9 cellular contexts compared by ENCODE assay signal in the genomic region with DNA sequence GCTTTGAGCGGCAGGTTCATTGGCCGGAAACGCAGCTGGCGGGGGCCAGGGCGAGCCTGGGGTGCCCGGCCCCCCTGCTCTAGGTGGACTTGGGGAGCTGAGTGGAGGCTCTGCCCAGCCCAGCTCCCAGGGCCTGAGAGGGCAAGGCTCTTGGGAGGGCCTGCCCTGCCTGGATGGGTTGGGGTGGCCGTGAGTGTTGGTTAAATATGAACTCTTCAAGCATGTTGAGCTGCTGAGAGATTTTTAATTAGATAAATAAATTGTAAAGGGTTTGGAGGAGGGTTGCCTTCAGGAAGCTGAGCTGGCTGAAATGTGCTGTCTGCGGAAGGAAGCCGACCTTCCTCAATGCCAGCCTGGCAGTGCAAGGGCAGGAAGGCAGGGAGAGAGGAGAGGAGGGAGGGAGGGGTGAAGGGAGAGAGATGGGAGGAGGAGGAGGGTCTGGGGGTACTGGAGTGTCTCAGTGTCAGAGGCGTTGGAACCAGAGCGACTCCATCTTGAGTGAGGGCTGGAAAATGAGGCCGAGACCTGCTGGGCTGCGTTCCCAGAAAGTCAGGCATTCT. TPM values are rescaled to one million over a fixed set of nuclear protein-coding genes. Genes with fewer than 3 reads are reported as not detected.
A peak's percentile ranks its signal among the peaks of the same experiment; 100 is the strongest.
DNase-seq lines count a peak whose midpoint lies in the region; FAIRE-seq and TF ChIP-seq lines count a peak whose summit lies in the region.
"Had no signal": no experiment of that assay in that cellular context is flagged by ENCODE, and none has a peak within 500 bp of the region (broad histone marks: within the 10 kb centered on the region; RNA-seq: fewer than 3 reads in every experiment).

No MANE protein-coding gene starts in this region.

- H3K27me3 Mint-ChIP-seq in CD14-positive monocyte (ENCODE audit: low read depth in 3 of 3): peaks cover 14 to 27% (median 21%) of the 10 kb centered on the region in 3 donors

- no peaks in the 10 kb centered on the region for H3K36me3 ChIP-seq in Peyer's patch
- no peaks in the 10 kb centered on the region for H3K36me3 ChIP-seq in esophagus squamous epithelium
- H3K36me3 ChIP-seq in parathyroid adenoma (ENCODE audit: control insufficient read depth, insufficient read depth, low read length): no peaks in the 10 kb centered on the region

- H3K27me3 ChIP-seq in Peyer's patch (no peaks in the 10 kb centered on the region), esophagus squamous epithelium (peaks cover 0 to 27% (median 0%) of the 10 kb centered on the region in 4 donors), parathyroid adenoma (ENCODE audit: control insufficient read depth, insufficient read depth, low read length) (no peaks in the 10 kb centered on the region)

- no peaks in the 10 kb centered on the region for H3K36me3 Mint-ChIP-seq in CD14-positive monocyte

- no peak for FAIRE-seq in D721Med (lab: Jason Lieb, UNC)

- H3K4me3 ChIP-seq in Peyer's patch: peak overlapping the region in 3 of 4 donors; percentile 10 to 39 (median 33)
- H3K4me3 ChIP-seq in esophagus squamous epithelium: peak overlapping the region; percentile 10 to 63 (median 32)
- H3K4me3 ChIP-seq in parathyroid adenoma (ENCODE audit: low read depth, low read length): peak overlapping the region; percentile 31

- H3K79me2 ChIP-seq in parathyroid adenoma: no peaks in the 10 kb centered on the region

- 18 to 29% methylated on average over 8 to 13 of the region's 13 CpGs for WGBS in esophagus squamous epithelium, 2 donors

- TF ChIP-seq CTCF in CD14-positive monocyte (IDR thresholded peaks at IDR 0.05) (no peak), Peyer's patch (IDR thresholded peaks at IDR 0.05) (no peak), esophagus squamous epithelium (IDR thresholded peaks at IDR 0.05) (no peak), parathyroid adenoma (IDR thresholded peaks at IDR 0.05) (no peak), D721Med (IDR thresholded peaks at IDR 0.05; ENCODE audit: insufficient read depth, missing control alignments) (no peak)

- DNase-seq in CD14-positive monocyte (ENCODE audit: low spot score): no peak
- DNase-seq in Peyer's patch: no peak
- no peak for DNase-seq in esophagus squamous epithelium (lab: John Stamatoyannopoulos, UW)
- DNase-seq in D721Med (ENCODE audit: insufficient read length, low spot score): no peak
- DNase-seq in NCI-H82 treated with DMSO at 0.1 percent for 48 hours (lab: John Stamatoyannopoulos, UW; ENCODE audit: unreplicated experiment): no peak
- no peak for DNase-seq in inferior parietal cortex (ENCODE audit: extremely low spot score)
- DNase-seq in anterior cingulate cortex (lab: John Stamatoyannopoulos, UW): no peak

- intact Hi-C loops in CD14-positive monocyte (cut with micrococcal nuclease): no loop called here
- intact Hi-C loops in esophagus squamous epithelium (cut with DNase I): no loop called here

- H3K4me1 Mint-ChIP-seq in CD14-positive monocyte: peaks cover 17% of the 10 kb centered on the region

- H3K9ac ChIP-seq in parathyroid adenoma: no peak overlapping the region

- H3K4me3 Mint-ChIP-seq in CD14-positive monocyte: peak overlapping the region; percentile 76 to 86

- no peak overlapping the region for H3K27ac Mint-ChIP-seq in CD14-positive monocyte
- H3K27ac Mint-ChIP-seq: T-helper 1 cell treated with Interleukin-12 subunit alpha and Interleukin-12 subunit beta and Interleukin-4 antibody, amounts not matched to agents 30 μg/mL and 1 μg/mL, for 36 hours had no signal

- H3K27ac ChIP-seq in Peyer's patch (peak overlapping the region in 2 of 4 donors; percentile 6 to 60), esophagus squamous epithelium (peak overlapping the region; percentile 51 to 84 (median 62)), parathyroid adenoma (peak overlapping the region; percentile 6)

- TF ChIP-seq POLR2A in Peyer's patch (IDR thresholded peaks at IDR 0.05) (no peak), esophagus squamous epithelium (IDR thresholded peaks at IDR 0.05) (no peak)

- H3K9me3 ChIP-seq in Peyer's patch (no peaks in the 10 kb centered on the region), esophagus squamous epithelium (no peaks in the 10 kb centered on the region), parathyroid adenoma (ENCODE audit: control insufficient read depth, low read length) (no peaks in the 10 kb centered on the region)

- H3K4me2 ChIP-seq in parathyroid adenoma (ENCODE audit: low read length): peak overlapping the region; percentile 58

- H3K9me3 Mint-ChIP-seq in CD14-positive monocyte: peaks cover 0 to 8% (median 2%) of the 10 kb centered on the region in 7 donors
- H3K9me3 Mint-ChIP-seq: T-helper 1 cell treated with Interleukin-12 subunit alpha and Interleukin-12 subunit beta and Interleukin-4 antibody, amounts not matched to agents 30 μg/mL and 1 μg/mL, for 36 hours had no signal

- H3K4me1 ChIP-seq in Peyer's patch (peaks cover 0 to 22% (median 0%) of the 10 kb centered on the region in 4 donors), esophagus squamous epithelium (peaks cover 16 to 32% (median 18%) of the 10 kb centered on the region in 3 donors), parathyroid adenoma (peaks cover 11% of the 10 kb centered on the region)

- peak overlapping the region; percentile 91 for H2AFZ ChIP-seq in parathyroid adenoma

RNA-seq across cellular contexts. Expression of a gene that starts 39.4 kb away (rescaled TPM):
- polyA plus RNA-seq in CD14-positive monocyte: under 1 TPM; 0.59 to 0.73 TPM
- 1 to 10 TPM; 3.3 to 5.5 (median 4.6) TPM for total RNA-seq in Peyer's patch
- total RNA-seq in esophagus squamous epithelium: 1 to 10 TPM in 3 of 4 donors, under 1 TPM in 1; 0.95 to 4.6 (median 2.6) TPM
